26 cellular contexts compared by ENCODE assay signal in genomic region chr11:48272551-48273080, GRCh38. TPM values are rescaled to one million over a fixed set of nuclear protein-coding genes. Genes with fewer than 3 reads are reported as not detected.
DNase-seq lines count a peak whose midpoint lies in the region; ATAC-seq and TF ChIP-seq lines count a peak whose summit lies in the region.
"Had no signal": no experiment of that assay in that cellular context is flagged by ENCODE, and none has a peak within 500 bp of the region (broad histone marks: within the 10 kb centered on the region; RNA-seq: fewer than 3 reads in every experiment).

No MANE protein-coding gene starts in this region.

- H3K27ac Mint-ChIP-seq in GM23338: no peak overlapping the region
- H3K27ac Mint-ChIP-seq in endodermal cell: no peak overlapping the region
- H3K27ac Mint-ChIP-seq in stimulated activated naive CD8-positive, alpha-beta T cell treated with anti-CD3 and anti-CD28 coated beads, Interleukin-15, amount 100 ng/mL, for 72 hours: no peak overlapping the region
- H3K27ac Mint-ChIP-seq: CD14-positive monocyte; CD8-positive, alpha-beta memory T cell had no signal

- H3K36me3 ChIP-seq in GM23338 (ENCODE audit: insufficient read depth) (no peaks in the 10 kb centered on the region), HAP-1 (replicated peaks) (no peaks in the 10 kb centered on the region), endodermal cell (ENCODE audit: control insufficient read depth, insufficient read depth, low read length) (no peaks in the 10 kb centered on the region)
- H3K36me3 ChIP-seq: BE2C, BLaER1 had no signal

- no peaks in the 10 kb centered on the region; the same call in 1 of the 2 replicates for H3K9me2 ChIP-seq in GM23338 (ENCODE audit: insufficient read depth)

- no peak overlapping the region for H2AFZ ChIP-seq in GM23338

- H3K9me3 Mint-ChIP-seq in GM23338: peaks cover 78% of the 10 kb centered on the region
- H3K9me3 Mint-ChIP-seq in endodermal cell: peaks cover 20% of the 10 kb centered on the region
- H3K9me3 Mint-ChIP-seq in stimulated activated naive CD8-positive, alpha-beta T cell treated with anti-CD3 and anti-CD28 coated beads, Interleukin-15, amount 100 ng/mL, for 72 hours: no peaks in the 10 kb centered on the region
- H3K9me3 Mint-ChIP-seq: CD4-positive, alpha-beta memory T cell; CD8-positive, alpha-beta memory T cell had no signal

- H3K36me3 Mint-ChIP-seq in GM23338 (ENCODE audit: low read depth): no peaks in the 10 kb centered on the region
- H3K36me3 Mint-ChIP-seq in endodermal cell (ENCODE audit: low read depth): no peaks in the 10 kb centered on the region
- H3K36me3 Mint-ChIP-seq: CD14-positive monocyte; CD4-positive, alpha-beta memory T cell; CD4-positive, CD25-positive, alpha-beta regulatory T cell; CD8-positive, alpha-beta memory T cell had no signal

- H3K4me1 ChIP-seq in GM23338 (ENCODE audit: insufficient read depth) (peaks cover 4% of the 10 kb centered on the region; the same call in 1 of the 2 replicates), HAP-1 (peaks cover 13% of the 10 kb centered on the region), endodermal cell (ENCODE audit: control insufficient read depth, insufficient read depth, low read length) (no peaks in the 10 kb centered on the region)
- H3K4me1 ChIP-seq: BE2C, BLaER1 had no signal

- no peak overlapping the region for H3K4me2 ChIP-seq in GM23338
- H3K4me2 ChIP-seq: BLaER1 had no signal

- peaks cover 84% of the 10 kb centered on the region for H3K27me3 ChIP-seq in GM23338 (ENCODE audit: insufficient read depth)
- H3K27me3 ChIP-seq in HAP-1 (ENCODE audit: low read depth): peaks cover 9% of the 10 kb centered on the region
- H3K27me3 ChIP-seq in endodermal cell (ENCODE audit: control insufficient read depth, insufficient read depth, low read length, poor library complexity, severe bottlenecking): no peaks in the 10 kb centered on the region
- H3K27me3 ChIP-seq: BE2C, BLaER1 had no signal

- no peaks in the 10 kb centered on the region for H3F3A ChIP-seq in GM23338 (replicated peaks; ENCODE audit: low read depth)

- TF ChIP-seq CTCF in GM23338 (conservative IDR thresholded peaks at IDR 0.05; ENCODE audit: low read depth in 2 of 2) (no peak), endodermal cell (conservative IDR thresholded peaks at IDR 0.05) (no peak)

- H3K4me1 Mint-ChIP-seq in GM23338 (no peaks in the 10 kb centered on the region), endodermal cell (no peaks in the 10 kb centered on the region)
- no peaks in the 10 kb centered on the region for H3K4me1 Mint-ChIP-seq in stimulated activated naive CD8-positive, alpha-beta T cell treated with anti-CD3 and anti-CD28 coated beads, Interleukin-15, amount 100 ng/mL, for 72 hours
- H3K4me1 Mint-ChIP-seq: CD14-positive monocyte; CD4-positive, alpha-beta memory T cell; CD4-positive, CD25-positive, alpha-beta regulatory T cell; CD8-positive, alpha-beta memory T cell had no signal

- ATAC-seq in GM23338 (no peak), HG02763 (IDR thresholded peaks at IDR 0.05; ENCODE audit: unreplicated experiment) (no peak)
- no peak for ATAC-seq in stimulated activated naive CD8-positive, alpha-beta T cell treated with anti-CD3 and anti-CD28 coated beads, Interleukin-15, amount 100 ng/mL, for 72 hours

- H3K9ac ChIP-seq in endodermal cell (ENCODE audit: extremely low read depth, low read length, poor library complexity, severe bottlenecking): no peak overlapping the region
- H3K9ac ChIP-seq: BLaER1 had no signal

- H3K9me3 ChIP-seq in HAP-1: no peaks in the 10 kb centered on the region
- peaks cover 49% of the 10 kb centered on the region for H3K9me3 ChIP-seq in endodermal cell (ENCODE audit: control insufficient read depth, low read length)
- H3K9me3 ChIP-seq: BE2C, BLaER1 had no signal

- no peak overlapping the region for H3K4me3 Mint-ChIP-seq in GM23338
- no peak overlapping the region for H3K4me3 Mint-ChIP-seq in endodermal cell
- no peak overlapping the region for H3K4me3 Mint-ChIP-seq in stimulated activated naive CD8-positive, alpha-beta T cell treated with anti-CD3 and anti-CD28 coated beads, Interleukin-15, amount 100 ng/mL, for 72 hours
- H3K4me3 Mint-ChIP-seq: CD14-positive monocyte; CD4-positive, alpha-beta memory T cell; CD4-positive, CD25-positive, alpha-beta regulatory T cell; CD8-positive, alpha-beta memory T cell had no signal

- peak; percentile 5 for DNase-seq in GM23338 (ENCODE audit: low spot score)
- DNase-seq in HAP-1 (ENCODE audit: low spot score in 2 of 2): peak; percentile 72 to 97
- DNase-seq in endodermal cell: peak; percentile 57
- no peak for DNase-seq in stimulated activated naive CD8-positive, alpha-beta T cell treated with anti-CD3 and anti-CD28 coated beads, Interleukin-15, amount 100 ng/mL, for 72 hours
- no peak for DNase-seq in NCI-H2171 (lab: John Stamatoyannopoulos, UW)
- DNase-seq: 8988T; ACHN; BE2C; C1 segment of cervical spinal cord; CD4-positive, alpha-beta memory T cell; CD4-positive, CD25-positive, alpha-beta regulatory T cell; CD8-positive, alpha-beta memory T cell; COR-L47; DMS 273 treated with DMSO at 0.1 percent for 48 hours; DMS153; DMS53; DMS79; DND-41; EL; GF-D8 had no signal

- in situ Hi-C loops in HAP-1 (cut with MboI; ENCODE audit: low sequenced_read_pairs): no loop called here

- H3K27ac ChIP-seq in GM23338 (ENCODE audit: low read depth) (no peak overlapping the region), endodermal cell (ENCODE audit: low read depth, low read length) (no peak overlapping the region)
- H3K27ac ChIP-seq: BLaER1 had no signal

- H3K4me3 ChIP-seq in GM23338 (no peak overlapping the region), HAP-1 (no peak overlapping the region), endodermal cell (ENCODE audit: low read length) (no peak overlapping the region)
- H3K4me3 ChIP-seq: BLaER1 had no signal

- peaks cover 6% of the 10 kb centered on the region for H3K27me3 Mint-ChIP-seq in GM23338 (ENCODE audit: insufficient read depth, low read depth, poor library complexity)
- H3K27me3 Mint-ChIP-seq in endodermal cell (ENCODE audit: insufficient read depth): peaks cover 20% of the 10 kb centered on the region
- H3K27me3 Mint-ChIP-seq in stimulated activated naive CD8-positive, alpha-beta T cell treated with anti-CD3 and anti-CD28 coated beads, Interleukin-15, amount 100 ng/mL, for 72 hours: no peaks in the 10 kb centered on the region
- H3K27me3 Mint-ChIP-seq: CD4-positive, CD25-positive, alpha-beta regulatory T cell had no signal

- no peaks in the 10 kb centered on the region for H3K79me2 ChIP-seq in GM23338 (replicated peaks; ENCODE audit: insufficient read depth)

- 40% methylated on average over 1 of the region's 1 CpG; no CpG with 5 or more reads in 1 of the 2 experiments for whole genome bisulfite sequencing in endodermal cell (ENCODE audit: insufficient coverage in 1 of 2, insufficient read length in 1 of 2), 2 experiments

- H4K20me1 ChIP-seq in GM23338 (replicated peaks; ENCODE audit: insufficient read depth): no peaks in the 10 kb centered on the region
- H4K20me1 ChIP-seq: BLaER1 had no signal

RNA-seq across cellular contexts. Expression of gene OR4X1, which starts 9.0 kb away (rescaled TPM):
- not detected in 2 replicates for total RNA-seq in GM23338 (2014; rRNA removed; shearing (Covaris generic))
- not detected in 2 replicates for polyA plus RNA-seq in GM23338 (2016; fragmentation: Nextera tagmentation; extraction: Ambion mirVana)
- total RNA-seq in endodermal cell: not detected
- not detected for polyA plus RNA-seq in endodermal cell (2013, experiment 1 of 2)
- not detected for polyA plus RNA-seq in endodermal cell (2013, experiment 2 of 2)
- total RNA-seq: A673; CD4-positive, alpha-beta memory T cell; CD4-positive, CD25-positive, alpha-beta regulatory T cell; CD8-positive, alpha-beta memory T cell; Daoy had no signal
- polyA plus RNA-seq: AG04450; CD14-positive monocyte; CD4-positive, alpha-beta memory T cell; CD4-positive, CD25-positive, alpha-beta regulatory T cell; CD8-positive, alpha-beta memory T cell had no signal

RNA-seq across cellular contexts. Expression of gene OR4X2, which starts 27.7 kb away (rescaled TPM):
- not detected in 2 replicates for total RNA-seq in GM23338 (2014; rRNA removed; shearing (Covaris generic))
- not detected in 2 replicates for polyA plus RNA-seq in GM23338 (2016; fragmentation: Nextera tagmentation; extraction: Ambion mirVana)
- total RNA-seq in endodermal cell: not detected
- polyA plus RNA-seq in endodermal cell (2013, experiment 1 of 2): not detected
- not detected for polyA plus RNA-seq in endodermal cell (2013, experiment 2 of 2)
- total RNA-seq: A673; CD4-positive, alpha-beta memory T cell; CD4-positive, CD25-positive, alpha-beta regulatory T cell; CD8-positive, alpha-beta memory T cell; Daoy had no signal
- polyA plus RNA-seq: AG04450; CD14-positive monocyte; CD4-positive, alpha-beta memory T cell; CD4-positive, CD25-positive, alpha-beta regulatory T cell; CD8-positive, alpha-beta memory T cell had no signal

RNA-seq across cellular contexts. Expression of gene OR4S1, which starts 33.4 kb away (rescaled TPM):
- not detected in 2 replicates for total RNA-seq in GM23338 (2014; rRNA removed; shearing (Covaris generic))
- not detected in 2 replicates for polyA plus RNA-seq in GM23338 (2016; fragmentation: Nextera tagmentation; extraction: Ambion mirVana)
- total RNA-seq in endodermal cell: not detected
- not detected for polyA plus RNA-seq in endodermal cell (2013, experiment 1 of 2)
- polyA plus RNA-seq in endodermal cell (2013, experiment 2 of 2): not detected
- total RNA-seq: A673; CD4-positive, alpha-beta memory T cell; CD4-positive, CD25-positive, alpha-beta regulatory T cell; CD8-positive, alpha-beta memory T cell; Daoy had no signal
- polyA plus RNA-seq: AG04450; CD14-positive monocyte; CD4-positive, alpha-beta memory T cell; CD4-positive, CD25-positive, alpha-beta regulatory T cell; CD8-positive, alpha-beta memory T cell had no signal

RNA-seq across cellular contexts. Expression of gene OR4C3, which starts 52.1 kb away (rescaled TPM):
- total RNA-seq in GM23338 (2014; rRNA removed; shearing (Covaris generic)): not detected in 2 replicates
- polyA plus RNA-seq in GM23338 (2016; fragmentation: Nextera tagmentation; extraction: Ambion mirVana): not detected in 2 replicates
- not detected for total RNA-seq in endodermal cell
- polyA plus RNA-seq in endodermal cell (2013, experiment 1 of 2): not detected
- not detected for polyA plus RNA-seq in endodermal cell (2013, experiment 2 of 2)
- total RNA-seq: A673; CD4-positive, alpha-beta memory T cell; CD4-positive, CD25-positive, alpha-beta regulatory T cell; CD8-positive, alpha-beta memory T cell; Daoy had no signal
- polyA plus RNA-seq: AG04450; CD14-positive monocyte; CD4-positive, alpha-beta memory T cell; CD4-positive, CD25-positive, alpha-beta regulatory T cell; CD8-positive, alpha-beta memory T cell had no signal

RNA-seq across cellular contexts. Expression of gene OR4B1, which starts 56.0 kb away (rescaled TPM):
- total RNA-seq in GM23338 (2014; rRNA removed; shearing (Covaris generic)): not detected in 2 replicates
- not detected in 2 replicates for polyA plus RNA-seq in GM23338 (2016; fragmentation: Nextera tagmentation; extraction: Ambion mirVana)
- not detected for total RNA-seq in endodermal cell
- not detected for polyA plus RNA-seq in endodermal cell (2013, experiment 1 of 2)
- polyA plus RNA-seq in endodermal cell (2013, experiment 2 of 2): not detected
- total RNA-seq: A673; CD4-positive, alpha-beta memory T cell; CD4-positive, CD25-positive, alpha-beta regulatory T cell; CD8-positive, alpha-beta memory T cell; Daoy had no signal
- polyA plus RNA-seq: AG04450; CD14-positive monocyte; CD4-positive, alpha-beta memory T cell; CD4-positive, CD25-positive, alpha-beta regulatory T cell; CD8-positive, alpha-beta memory T cell had no signal

Comparison
In these comparisons a context has a peak if more than half of its experiments do, and no peak if none do; other contexts are left out.
1. DNase-seq: peak in GM23338 (single experiment), HAP-1 (2 of 2) and endodermal cell (single experiment); none in stimulated activated naive CD8-positive, alpha-beta T cell treated with anti-CD3 and anti-CD28 coated beads, Interleukin-15, amount 100 ng/mL, for 72 hours (0 of 2) and NCI-H2171 (single experiment).